In the genomic region with DNA sequence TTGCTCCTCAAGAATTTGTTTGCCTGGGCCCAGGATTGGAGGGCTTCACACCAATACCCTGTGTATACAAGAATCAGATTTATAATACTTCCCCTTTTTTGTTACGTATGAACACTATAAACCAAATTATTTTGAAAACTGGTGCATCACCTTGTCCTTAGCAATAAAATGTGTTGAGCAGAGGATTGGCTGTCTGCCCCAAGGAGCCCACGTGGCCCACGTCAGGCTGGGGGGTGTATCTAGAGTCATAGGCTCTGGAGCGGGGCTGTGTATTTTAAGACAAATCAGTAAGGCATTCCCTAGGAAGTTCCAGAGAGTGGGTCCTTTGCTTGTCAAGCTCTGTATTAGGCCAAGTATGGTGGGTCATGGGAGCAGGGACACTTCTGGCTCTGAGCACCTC, we compare ENCODE assay signal across 12 cellular contexts. TPM values are rescaled to one million over a fixed set of nuclear protein-coding genes. Genes with fewer than 3 reads are reported as not detected.
DNase-seq lines count a peak whose midpoint lies in the region; ATAC-seq and TF ChIP-seq lines count a peak whose summit lies in the region.
"Had no signal": no experiment of that assay in that cellular context is flagged by ENCODE, and none has a peak within 500 bp of the region (broad histone marks: within the 10 kb centered on the region; RNA-seq: fewer than 3 reads in every experiment).

No MANE protein-coding gene starts in this region.

- H3K27ac Mint-ChIP-seq in CD8-positive, alpha-beta T cell, result no peak overlapping the region
- peak overlapping the region; percentile 9 for H3K27ac Mint-ChIP-seq in activated CD8-positive, alpha-beta T cell treated with anti-CD3 and anti-CD28 coated beads, Interleukin-2, amount 10 ng/mL, durations not matched to agents 7 days and 5 days
- H3K27ac Mint-ChIP-seq in natural killer cell, result peak overlapping the region in 1 of 2 donors; percentile 35

- H3K4me1 Mint-ChIP-seq in CD8-positive, alpha-beta T cell (ENCODE audit: low read depth), result peaks cover 26% of the 10 kb centered on the region
- peaks cover 32% of the 10 kb centered on the region for H3K4me1 Mint-ChIP-seq in activated CD8-positive, alpha-beta T cell treated with anti-CD3 and anti-CD28 coated beads, Interleukin-2, amount 10 ng/mL, durations not matched to agents 7 days and 5 days (ENCODE audit: low read depth)
- peaks cover 18 to 24% of the 10 kb centered on the region in 2 donors for H3K4me1 Mint-ChIP-seq in natural killer cell

- POLR2A ChIA-PET in CD8-positive, alpha-beta T cell (lab: Charles Lee), result no interaction called here
- POLR2A ChIA-PET in activated CD8-positive, alpha-beta T cell treated with anti-CD3 and anti-CD28 coated beads, Interleukin-2, amount 10 ng/mL, durations not matched to agents 7 days and 5 days (lab: Charles Lee), result interaction anchor here (0.6 to 2.4 kb wide), 3 partner anchors 55 to 637 kb away, joined by 3 to 20 read pairs (median 3); a partner anchor contains a TSS

- H3K27ac ChIP-seq in CD8-positive, alpha-beta T cell (ENCODE audit: low read depth, low read length), result no peak overlapping the region
- no peak overlapping the region for H3K27ac ChIP-seq in HUES6 (ENCODE audit: low read depth, low read length)
- H3K27ac ChIP-seq: left ventricle myocardium inferior, sigmoid colon had no signal

- H3K9me3 ChIP-seq in CD8-positive, alpha-beta T cell (ENCODE audit: low read length), result no peaks in the 10 kb centered on the region
- no peaks in the 10 kb centered on the region for H3K9me3 ChIP-seq in HUES6 (ENCODE audit: control insufficient read depth, insufficient read depth, low read depth, low read length)
- H3K9me3 ChIP-seq: left ventricle myocardium inferior, sigmoid colon had no signal

- ATAC-seq in CD8-positive, alpha-beta T cell, result no peak
- ATAC-seq in activated CD8-positive, alpha-beta T cell treated with anti-CD3 and anti-CD28 coated beads, Interleukin-2, amount 10 ng/mL, durations not matched to agents 7 days and 5 days, result no peak
- ATAC-seq in natural killer cell (no peak), HG03354 (IDR thresholded peaks at IDR 0.05; ENCODE audit: poor library complexity, severe bottlenecking, unreplicated experiment) (no peak)
- ATAC-seq: HCT116 had no signal

- H3K4me3 ChIP-seq in CD8-positive, alpha-beta T cell (ENCODE audit: low read depth, low read length), result no peak overlapping the region
- no peak overlapping the region for H3K4me3 ChIP-seq in HUES6 (ENCODE audit: low read depth, low read length)
- H3K4me3 ChIP-seq: left ventricle myocardium inferior, sigmoid colon had no signal

- peaks cover 51% of the 10 kb centered on the region for H3K36me3 Mint-ChIP-seq in CD8-positive, alpha-beta T cell
- peaks cover 45% of the 10 kb centered on the region for H3K36me3 Mint-ChIP-seq in activated CD8-positive, alpha-beta T cell treated with anti-CD3 and anti-CD28 coated beads, Interleukin-2, amount 10 ng/mL, durations not matched to agents 7 days and 5 days (ENCODE audit: low read depth)
- H3K36me3 Mint-ChIP-seq in natural killer cell, result peaks cover 11% of the 10 kb centered on the region

- no peaks in the 10 kb centered on the region for H3K9me3 Mint-ChIP-seq in CD8-positive, alpha-beta T cell
- no peaks in the 10 kb centered on the region for H3K9me3 Mint-ChIP-seq in activated CD8-positive, alpha-beta T cell treated with anti-CD3 and anti-CD28 coated beads, Interleukin-2, amount 10 ng/mL, durations not matched to agents 7 days and 5 days (ENCODE audit: insufficient read depth)
- H3K9me3 Mint-ChIP-seq in natural killer cell, result no peaks in the 10 kb centered on the region

- H3K4me1 ChIP-seq in CD8-positive, alpha-beta T cell (ENCODE audit: insufficient read depth, low read length), result peaks cover 13% of the 10 kb centered on the region
- H3K4me1 ChIP-seq in HUES6 (ENCODE audit: control insufficient read depth, insufficient read depth, low read length), result peaks cover 9% of the 10 kb centered on the region

- no peaks in the 10 kb centered on the region for H3K27me3 ChIP-seq in CD8-positive, alpha-beta T cell (ENCODE audit: insufficient read depth, low read length)
- H3K27me3 ChIP-seq in HUES6 (ENCODE audit: control insufficient read depth, insufficient read depth, low read length), result no peaks in the 10 kb centered on the region
- H3K27me3 ChIP-seq: sigmoid colon had no signal

- intact Hi-C loops in CD8-positive, alpha-beta T cell (cut with DNase I, micrococcal nuclease), result no loop called here
- intact Hi-C loops in natural killer cell (cut with micrococcal nuclease), result no loop called here

- H3K36me3 ChIP-seq in CD8-positive, alpha-beta T cell (ENCODE audit: insufficient read depth, low read length), result peaks cover 13% of the 10 kb centered on the region
- H3K36me3 ChIP-seq in HUES6 (ENCODE audit: control insufficient read depth, insufficient read depth, low read length), result peaks cover 53% of the 10 kb centered on the region

- peak overlapping the region; percentile 6 for H3K9ac ChIP-seq in HUES6 (ENCODE audit: low read length)

- H3K4me3 Mint-ChIP-seq in CD8-positive, alpha-beta T cell, result peak overlapping the region; percentile 23
- H3K4me3 Mint-ChIP-seq in activated CD8-positive, alpha-beta T cell treated with anti-CD3 and anti-CD28 coated beads, Interleukin-2, amount 10 ng/mL, durations not matched to agents 7 days and 5 days, result no peak overlapping the region
- peak overlapping the region; percentile 17 for H3K4me3 Mint-ChIP-seq in natural killer cell

- CTCF ChIA-PET in CD8-positive, alpha-beta T cell (lab: Charles Lee), result no interaction called here
- CTCF ChIA-PET in activated CD8-positive, alpha-beta T cell treated with anti-CD3 and anti-CD28 coated beads, Interleukin-2, amount 10 ng/mL, durations not matched to agents 7 days and 5 days (lab: Charles Lee), result interaction anchor here (1.2 to 1.3 kb wide), 2 partner anchors 52 to 230 kb away, joined by 3 to 4 read pairs; no protein-coding TSS in a partner anchor

- H3K27me3 Mint-ChIP-seq in CD8-positive, alpha-beta T cell (ENCODE audit: low read depth), result no peaks in the 10 kb centered on the region
- H3K27me3 Mint-ChIP-seq in activated CD8-positive, alpha-beta T cell treated with anti-CD3 and anti-CD28 coated beads, Interleukin-2, amount 10 ng/mL, durations not matched to agents 7 days and 5 days (ENCODE audit: low read depth), result no peaks in the 10 kb centered on the region
- H3K27me3 Mint-ChIP-seq in natural killer cell (ENCODE audit: low read depth in 2 of 2), result no peaks in the 10 kb centered on the region

- no peak for DNase-seq in CD8-positive, alpha-beta T cell
- no peak for DNase-seq in activated CD8-positive, alpha-beta T cell treated with anti-CD3 and anti-CD28 coated beads, Interleukin-2, amount 10 ng/mL, durations not matched to agents 7 days and 5 days
- DNase-seq in natural killer cell, result no peak
- DNase-seq in AG20443 (ENCODE audit: low spot score), result no peak
- no peak for DNase-seq in AML-193 (lab: John Stamatoyannopoulos, UW)
- DNase-seq: cortex of kidney, left ventricle myocardium inferior, NCI-H345, sigmoid colon had no signal

- TF ChIP-seq CTCF in CD8-positive, alpha-beta T cell (IDR thresholded peaks at IDR 0.05), result no peak
- TF ChIP-seq CTCF in natural killer cell (IDR thresholded peaks at IDR 0.05), result no peak

RNA-seq across cellular contexts. Expression of a gene that starts 2.0 kb away (rescaled TPM):
- 10 to 100 TPM; 12.2 to 14.2 TPM for total RNA-seq in CD8-positive, alpha-beta T cell
- total RNA-seq in activated CD8-positive, alpha-beta T cell treated with anti-CD3 and anti-CD28 coated beads, Interleukin-2, amount 10 ng/mL, durations not matched to agents 7 days and 5 days, result 10 to 100 TPM; 20.4 to 23.3 TPM
- total RNA-seq in natural killer cell, result 10 to 100 TPM; 22.2 to 27.3 (median 22.3) TPM

RNA-seq across cellular contexts. Expression of a gene that starts 55.4 kb away (rescaled TPM):
- total RNA-seq in CD8-positive, alpha-beta T cell, result 10 to 100 TPM; 20.0 to 22.5 TPM
- total RNA-seq in activated CD8-positive, alpha-beta T cell treated with anti-CD3 and anti-CD28 coated beads, Interleukin-2, amount 10 ng/mL, durations not matched to agents 7 days and 5 days, result 10 to 100 TPM; 31.5 to 37.8 TPM
- total RNA-seq in natural killer cell, result 10 to 100 TPM; 41.5 to 70.9 (median 58.1) TPM
